Comparison of ENCODE assay signal across 1 cellular context in the genomic region with DNA sequence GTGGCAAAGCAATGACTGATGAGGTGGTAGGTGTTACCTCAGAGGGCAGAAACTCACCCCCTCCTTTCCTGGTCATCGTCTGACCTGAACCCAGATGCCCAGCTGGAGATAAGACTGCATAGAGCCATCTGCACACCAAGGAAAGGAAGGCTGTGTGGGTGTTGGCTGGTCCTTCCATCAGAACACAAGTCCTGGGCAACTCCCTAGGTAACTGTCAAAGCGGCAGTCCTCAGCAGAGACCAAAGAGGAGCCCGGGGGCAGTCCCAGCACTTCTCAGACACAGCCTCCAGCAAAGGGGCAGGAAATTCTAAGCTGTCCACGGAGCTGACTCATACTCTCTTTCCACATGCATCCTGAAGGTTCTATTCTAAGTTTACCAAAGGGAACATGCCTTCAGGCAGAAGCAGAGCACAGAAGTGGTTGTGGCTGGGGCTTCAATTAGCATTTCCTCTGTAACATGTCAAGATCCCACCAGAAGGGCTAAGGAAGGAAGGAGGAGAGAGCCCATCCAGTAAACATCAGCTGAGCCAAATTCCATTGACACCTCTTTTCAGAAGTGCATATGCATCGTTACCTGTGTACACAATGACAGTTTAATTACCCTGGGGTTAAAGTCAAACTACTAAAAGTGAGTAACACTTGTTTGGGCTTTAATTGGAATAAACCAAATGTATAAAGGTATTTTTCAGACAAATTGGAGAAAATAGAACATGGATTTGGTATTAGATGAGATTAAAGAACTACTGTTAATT.
TF ChIP-seq lines count a peak whose summit lies in the region.

No MANE protein-coding gene starts in this region.

TF ChIP-seq in SK-N-SH, 30 proteins besides CTCF, POLR2A, EP300 and RAD21 (continued from another document):
- TF ChIP-seq REST (IDR thresholded peaks at IDR 0.05; ENCODE audit: low read depth, low read length) (no peak), TEAD4 (IDR thresholded peaks at IDR 0.05; ENCODE audit: borderline replicate concordance, insufficient read depth) (no peak), TCF12 (IDR thresholded peaks at IDR 0.05) (peak; percentile 42; the same call in 1 of the 2 replicates), NFIC (IDR thresholded peaks at IDR 0.05; ENCODE audit: borderline replicate concordance) (no peak), JUND (IDR thresholded peaks at IDR 0.05) (peak; percentile 64), RFX5 (IDR thresholded peaks at IDR 0.05; ENCODE audit: low read length) (no peak), MEF2A (IDR thresholded peaks at IDR 0.05; ENCODE audit: borderline replicate concordance, low read depth) (no peak), RCOR1 (IDR thresholded peaks at IDR 0.05; ENCODE audit: low read length) (no peak), RXRA (IDR thresholded peaks at IDR 0.05; ENCODE audit: borderline replicate concordance, low read depth) (no peak), EZH2phosphoT487 (IDR thresholded peaks at IDR 0.05; ENCODE audit: borderline replicate concordance, low read depth) (no peak), SIN3A (IDR thresholded peaks at IDR 0.05; ENCODE audit: borderline replicate concordance, low read depth, low read length) (no peak), FOXJ3 (CRISPR knock-in tag; IDR thresholded peaks at IDR 0.05) (no peak), MXI1 (IDR thresholded peaks at IDR 0.05; ENCODE audit: low read depth, low read length) (no peak), FOSL2 (IDR thresholded peaks at IDR 0.05; ENCODE audit: borderline replicate concordance, low read depth) (peak; percentile 81), POLR2AphosphoS5 (IDR thresholded peaks at IDR 0.05; ENCODE audit: low read depth, low read length) (peak; percentile 27; the same call in 1 of the 2 replicates), SMC3 (IDR thresholded peaks at IDR 0.05; ENCODE audit: low read depth, low read length) (no peak), GATA2 (CRISPR knock-in tag; IDR thresholded peaks at IDR 0.05) (no peak)
- TF ChIP-seq, protein P1, sequence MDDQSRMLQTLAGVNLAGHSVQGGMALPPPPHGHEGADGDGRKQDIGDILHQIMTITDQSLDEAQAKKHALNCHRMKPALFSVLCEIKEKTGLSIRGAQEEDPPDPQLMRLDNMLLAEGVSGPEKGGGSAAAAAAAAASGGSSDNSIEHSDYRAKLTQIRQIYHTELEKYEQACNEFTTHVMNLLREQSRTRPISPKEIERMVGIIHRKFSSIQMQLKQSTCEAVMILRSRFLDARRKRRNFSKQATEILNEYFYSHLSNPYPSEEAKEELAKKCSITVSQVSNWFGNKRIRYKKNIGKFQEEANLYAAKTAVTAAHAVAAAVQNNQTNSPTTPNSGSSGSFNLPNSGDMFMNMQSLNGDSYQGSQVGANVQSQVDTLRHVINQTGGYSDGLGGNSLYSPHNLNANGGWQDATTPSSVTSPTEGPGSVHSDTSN (IDR thresholded peaks at IDR 0.05): peak; percentile 29; the same call in 1 of the 2 replicates
- TF ChIP-seq, protein P2, sequence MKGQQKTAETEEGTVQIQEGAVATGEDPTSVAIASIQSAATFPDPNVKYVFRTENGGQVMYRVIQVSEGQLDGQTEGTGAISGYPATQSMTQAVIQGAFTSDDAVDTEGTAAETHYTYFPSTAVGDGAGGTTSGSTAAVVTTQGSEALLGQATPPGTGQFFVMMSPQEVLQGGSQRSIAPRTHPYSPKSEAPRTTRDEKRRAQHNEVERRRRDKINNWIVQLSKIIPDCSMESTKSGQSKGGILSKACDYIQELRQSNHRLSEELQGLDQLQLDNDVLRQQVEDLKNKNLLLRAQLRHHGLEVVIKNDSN (IDR thresholded peaks at IDR 0.05; ENCODE audit: borderline replicate concordance, low read depth): no peak
- TF ChIP-seq, protein P3, sequence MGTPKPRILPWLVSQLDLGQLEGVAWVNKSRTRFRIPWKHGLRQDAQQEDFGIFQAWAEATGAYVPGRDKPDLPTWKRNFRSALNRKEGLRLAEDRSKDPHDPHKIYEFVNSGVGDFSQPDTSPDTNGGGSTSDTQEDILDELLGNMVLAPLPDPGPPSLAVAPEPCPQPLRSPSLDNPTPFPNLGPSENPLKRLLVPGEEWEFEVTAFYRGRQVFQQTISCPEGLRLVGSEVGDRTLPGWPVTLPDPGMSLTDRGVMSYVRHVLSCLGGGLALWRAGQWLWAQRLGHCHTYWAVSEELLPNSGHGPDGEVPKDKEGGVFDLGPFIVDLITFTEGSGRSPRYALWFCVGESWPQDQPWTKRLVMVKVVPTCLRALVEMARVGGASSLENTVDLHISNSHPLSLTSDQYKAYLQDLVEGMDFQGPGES (IDR thresholded peaks at IDR 0.05; ENCODE audit: low read depth, low read length): no peak
TF ChIP-seq in SK-N-SH: peak in this region for 6.
